In the genomic region with DNA sequence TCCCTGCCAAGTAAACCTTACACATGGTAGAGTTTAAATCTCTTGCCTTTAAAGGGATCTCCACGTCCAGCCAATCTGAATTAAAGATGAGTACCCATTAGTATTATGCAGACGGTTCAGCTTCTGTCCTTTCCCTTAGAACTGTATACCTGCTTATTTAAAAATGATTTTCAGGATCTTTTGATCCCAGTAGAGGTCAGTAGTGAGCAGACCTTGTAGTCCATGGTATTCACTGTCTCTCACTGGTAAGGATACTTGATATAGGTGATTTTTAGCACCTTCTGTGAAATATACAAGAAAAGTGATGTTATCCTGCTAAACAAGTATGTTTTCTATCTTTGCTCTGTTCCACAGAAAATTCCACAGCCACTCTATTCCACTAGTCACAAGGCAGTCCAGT, we compare ENCODE assay signal across 8 cellular contexts.
A peak's percentile ranks its signal among the peaks of the same experiment; 100 is the strongest.
DNase-seq lines count a peak whose midpoint lies in the region; ATAC-seq and TF ChIP-seq lines count a peak whose summit lies in the region.
"Had no signal": no experiment of that assay in that cellular context is flagged by ENCODE, and none has a peak within 500 bp of the region (broad histone marks: within the 10 kb centered on the region; RNA-seq: fewer than 3 reads in every experiment).

No MANE protein-coding gene starts in this region.

- no peaks in the 10 kb centered on the region for H3K9me3 ChIP-seq in left lung

- H3K9me3 Mint-ChIP-seq in HFFc6: no peaks in the 10 kb centered on the region

- H3K4me1 Mint-ChIP-seq in HFFc6 (ENCODE audit: low read depth): no peaks in the 10 kb centered on the region

- in situ Hi-C loops in GM13977 (cut with MboI; ENCODE audit: low pct_unique_long_range_greater_than_20kb, low sequenced_read_pairs, unreplicated experiment): no loop called here

- H3K27ac ChIP-seq in left lung: no peak overlapping the region

- H3K4me3 Mint-ChIP-seq in HFFc6: no peak overlapping the region
- H3K4me3 Mint-ChIP-seq: activated naive CD8-positive, alpha-beta T cell had no signal

- H3K4me3 ChIP-seq in left lung: no peak overlapping the region

- DNase-seq in GM13977 (ENCODE audit: low spot score) (peak; percentile 28), HFFc6 (peak; percentile 38), NCI-H1694 (lab: John Stamatoyannopoulos, UW) (peak; percentile 55), astrocyte of the hippocampus (ENCODE audit: low read depth, low spot score) (peak; percentile 71), left lung (no peak), putamen (ENCODE audit: low spot score) (no peak), cerebellar nuclear complex (lab: John Stamatoyannopoulos, UW) (no peak)

- H3K27ac Mint-ChIP-seq in HFFc6: no peak overlapping the region
- H3K27ac Mint-ChIP-seq: activated naive CD8-positive, alpha-beta T cell had no signal

- peaks cover under 1% of the 10 kb centered on the region; the same call in 1 of the 2 replicates for H3K27me3 Mint-ChIP-seq in HFFc6 (ENCODE audit: insufficient read depth)
- H3K27me3 Mint-ChIP-seq: activated naive CD8-positive, alpha-beta T cell had no signal

- H3K4me1 ChIP-seq in left lung: no peaks in the 10 kb centered on the region

- no peaks in the 10 kb centered on the region for H3K36me3 ChIP-seq in left lung

- intact Hi-C loops in left lung (cut with DNase I): no loop called here

- no peaks in the 10 kb centered on the region for H3K27me3 ChIP-seq in left lung

- no peaks in the 10 kb centered on the region for H3K36me3 Mint-ChIP-seq in HFFc6 (ENCODE audit: low read depth)
- H3K36me3 Mint-ChIP-seq: activated naive CD8-positive, alpha-beta T cell had no signal

- ATAC-seq in left lung: peak; percentile 94

- peak; percentile 54 for TF ChIP-seq CTCF in GM13977 (IDR thresholded peaks at IDR 0.05; ENCODE audit: extremely low read depth, insufficient read depth, missing control alignments)
- TF ChIP-seq CTCF in HFFc6 (IDR thresholded peaks at IDR 0.05): peak; percentile 75
- peak; percentile 8 to 21 for TF ChIP-seq CTCF in left lung (IDR thresholded peaks at IDR 0.05)

Comparison
In these comparisons a context has a peak if more than half of its experiments do, and no peak if none do; other contexts are left out.
1. DNase-seq: peak in GM13977 (single experiment), HFFc6 (single experiment), NCI-H1694 (single experiment) and astrocyte of the hippocampus (single experiment); none in left lung (0 of 2), putamen (single experiment) and cerebellar nuclear complex (0 of 2).
2. CTCF ChIP-seq: peak in every context shown above with its lines; median percentile 75 in HFFc6; 54 in GM13977; 14 in left lung.